In the genomic region with DNA sequence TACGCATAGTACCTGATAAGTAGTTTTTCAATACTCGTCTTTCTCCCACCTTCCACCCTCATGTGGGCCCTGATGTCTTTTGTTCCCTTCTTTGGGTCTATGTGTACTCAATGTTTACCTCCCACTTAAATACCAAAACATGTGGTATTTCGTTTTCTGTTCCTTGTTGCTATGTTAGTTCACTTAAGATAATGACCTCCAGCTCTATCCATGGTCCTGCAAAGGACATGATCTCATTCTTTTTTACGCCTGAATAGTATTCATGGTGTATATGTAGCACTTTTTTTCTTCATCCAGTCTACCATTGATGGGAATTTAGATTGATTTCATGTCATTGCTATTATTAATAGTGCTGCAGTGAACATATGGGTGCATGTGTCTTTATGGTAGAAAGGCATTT, we compare ENCODE assay signal across 23 cellular contexts.
"Had no signal": no experiment of that assay in that cellular context is flagged by ENCODE, and none has a peak within 500 bp of the region (broad histone marks: within the 10 kb centered on the region; RNA-seq: fewer than 3 reads in every experiment).

No MANE protein-coding gene starts in this region.

- H3K36me3 ChIP-seq: SJSA1 had no signal

- H3K4me3 ChIP-seq: K562, SJSA1, SK-N-MC had no signal

- H3K4me2 ChIP-seq: KMS-11 had no signal

- H3K9me3 ChIP-seq: SJSA1 had no signal

- FAIRE-seq: HepG2, K562, RCC 7860 had no signal

- H3K4me1 ChIP-seq: SJSA1 had no signal

- H3K27ac ChIP-seq: KMS-11, SJSA1, SK-N-MC had no signal

- H3K27me3 ChIP-seq: SJSA1 had no signal

- H3K9ac ChIP-seq: KMS-11 had no signal

- ATAC-seq: HepG2, K562 had no signal

- DNase-seq: IMR-90, Kasumi-1, MM.1S, NCI-H1092 treated with DMSO at 0.1 percent for 48 hours, NCI-H1436, NCI-H187, NCI-H2029, NCI-H2081 treated with DMSO at 0.1 percent for 48 hours, NCI-H2171, NCI-H226, NCI-H446, NCI-H510A, NCI-H524 treated with DMSO at 0.1 percent for 48 hours, NCI-H774, Right ventricle myocardium superior, RPMI8226, SIG-M5 had no signal
